Comparison of ENCODE assay signal across 29 cellular contexts in the genomic region with DNA sequence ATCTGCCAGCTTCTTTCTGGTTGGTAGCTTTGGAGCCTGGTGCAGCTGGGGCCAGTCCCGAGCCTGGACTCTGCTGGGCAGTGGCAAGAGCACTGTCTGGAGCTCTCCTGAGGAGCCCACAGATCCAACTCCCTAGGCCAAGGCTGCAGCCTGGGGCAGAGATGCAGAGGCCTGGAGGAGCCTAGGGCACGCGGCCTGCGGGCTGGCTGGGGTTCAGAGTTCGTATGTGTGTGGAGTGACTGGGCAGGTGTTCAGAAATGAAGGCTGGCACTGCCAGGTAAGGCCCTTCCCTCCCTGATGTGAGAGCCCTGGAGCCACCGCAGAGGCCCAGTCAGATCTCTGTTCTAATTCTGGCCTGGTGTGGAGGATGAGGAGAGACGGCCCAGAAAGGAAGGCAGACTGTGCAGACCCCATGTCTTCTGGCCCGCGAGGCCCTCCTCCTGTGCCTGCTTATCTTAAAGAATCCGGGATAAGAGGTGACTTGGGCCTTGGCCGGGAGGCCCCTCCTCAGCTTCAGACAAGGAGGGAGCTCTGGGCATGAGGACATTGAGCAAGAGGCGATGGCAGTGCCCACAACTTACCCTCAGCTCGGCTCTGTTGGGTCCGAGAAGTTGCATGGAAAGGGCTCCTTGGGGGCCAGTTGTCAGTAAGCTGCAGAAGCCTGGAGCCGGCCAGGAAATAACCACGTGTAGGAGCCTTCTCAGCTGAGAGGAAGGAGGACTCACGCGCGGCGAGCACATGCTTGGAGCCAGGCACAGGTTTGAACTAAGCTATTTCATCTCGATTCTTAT.
"Had no signal": no experiment of that assay in that cellular context is flagged by ENCODE, and none has a peak within 500 bp of the region (broad histone marks: within the 10 kb centered on the region; RNA-seq: fewer than 3 reads in every experiment).

No MANE protein-coding gene starts in this region.

- H3K27ac Mint-ChIP-seq: memory B cell; naive thymus-derived CD4-positive, alpha-beta T cell; nephron; neural progenitor cell; stimulated activated naive B cell treated with anti-CD40 and anti-IgM and Interleukin-4, amounts not matched to agents 10 μg/mL and 1 μg/mL and 100 μg/mL, for 72 hours; stimulated activated naive CD8-positive, alpha-beta T cell treated with anti-CD3 and anti-CD28 coated beads, Interleukin-15, Interleukin-2, amounts not matched to agents 100 ng/mL and 50 ng/mL, for 24 hours; type B pancreatic cell had no signal

- H2AFZ ChIP-seq: neural progenitor cell had no signal

- H3K27ac ChIP-seq: dorsolateral prefrontal cortex, epithelial cell of prostate, foreskin keratinocyte, gastroesophageal sphincter, heart right ventricle, neural progenitor cell, prostate gland, right atrium auricular region, skin epidermis, testis, tibial artery had no signal

- H3K9me3 Mint-ChIP-seq: naive thymus-derived CD4-positive, alpha-beta T cell; nephron; neural progenitor cell; stimulated activated naive B cell treated with anti-CD40 and anti-IgM and Interleukin-4, amounts not matched to agents 10 μg/mL and 1 μg/mL and 100 μg/mL, for 72 hours; stimulated activated naive CD8-positive, alpha-beta T cell treated with anti-CD3 and anti-CD28 coated beads, Interleukin-15, Interleukin-2, amounts not matched to agents 100 ng/mL and 50 ng/mL, for 24 hours had no signal

- DNase-seq: central memory CD4-positive, alpha-beta T cell; dorsolateral prefrontal cortex; effector CD4-positive, alpha-beta T cell; foreskin keratinocyte; heart right ventricle; hippocampal formation; kidney glomerular epithelial cell; left colon; left ventricle myocardium superior; midbrain; naive thymus-derived CD4-positive, alpha-beta T cell; nucleus accumbens; stimulated activated CD4-positive, alpha-beta T cell treated with anti-CD3 and anti-CD28 coated beads, Interleukin-15, amount 100 ng/mL, for 24 hours; stimulated activated CD4-positive, alpha-beta T cell treated with anti-CD3 and anti-CD28 coated beads, Interleukin-2, amount 100 ng/mL, for 48 hours; stimulated activated naive B cell treated with anti-CD40 and anti-IgM and Interleukin-4, amounts not matched to agents 10 μg/mL and 1 μg/mL and 100 μg/mL, for 72 hours; testis; tibial artery had no signal

- H3K27me3 ChIP-seq: foreskin keratinocyte, right atrium auricular region, testis had no signal

- ATAC-seq: esophagus mucosa; foreskin keratinocyte; gastroesophageal sphincter; left colon; left ventricle myocardium superior; naive thymus-derived CD4-positive, alpha-beta T cell; stimulated activated naive B cell treated with anti-CD40 and anti-IgM and Interleukin-4, amounts not matched to agents 10 μg/mL and 1 μg/mL and 100 μg/mL, for 72 hours had no signal

- H3K4me3 Mint-ChIP-seq: memory B cell; naive thymus-derived CD4-positive, alpha-beta T cell; nephron; neural progenitor cell; stimulated activated naive B cell treated with anti-CD40 and anti-IgM and Interleukin-4, amounts not matched to agents 10 μg/mL and 1 μg/mL and 100 μg/mL, for 72 hours; stimulated activated naive CD8-positive, alpha-beta T cell treated with anti-CD3 and anti-CD28 coated beads, Interleukin-15, Interleukin-2, amounts not matched to agents 100 ng/mL and 50 ng/mL, for 24 hours; type B pancreatic cell had no signal

- H3K9ac ChIP-seq: neural progenitor cell had no signal

- H3K4me2 ChIP-seq: neural progenitor cell had no signal

- H3K36me3 ChIP-seq: gastroesophageal sphincter, heart right ventricle, neural progenitor cell, prostate gland, right atrium auricular region, tibial artery had no signal

- H3K4me1 Mint-ChIP-seq: memory B cell; nephron; stimulated activated naive B cell treated with anti-CD40 and anti-IgM and Interleukin-4, amounts not matched to agents 10 μg/mL and 1 μg/mL and 100 μg/mL, for 72 hours had no signal

- H3K4me3 ChIP-seq: dorsolateral prefrontal cortex, gastroesophageal sphincter, heart right ventricle, lung, neural progenitor cell, prostate gland, right atrium auricular region, skin epidermis, testis, tibial artery had no signal

- H3K9me3 ChIP-seq: gastroesophageal sphincter, heart right ventricle, prostate gland, right atrium auricular region, testis, tibial artery had no signal

- H3K4me1 ChIP-seq: foreskin keratinocyte, gastroesophageal sphincter, heart right ventricle, neural progenitor cell, prostate gland, right atrium auricular region, testis, tibial artery had no signal

- H3K36me3 Mint-ChIP-seq: memory B cell; neural progenitor cell; stimulated activated naive B cell treated with anti-CD40 and anti-IgM and Interleukin-4, amounts not matched to agents 10 μg/mL and 1 μg/mL and 100 μg/mL, for 72 hours; type B pancreatic cell had no signal
